Comparison of ENCODE assay signal across 8 cellular contexts in genomic region chr5:140557136-140557805, GRCh38. TPM values are rescaled to one million over a fixed set of nuclear protein-coding genes. Genes with fewer than 3 reads are reported as not detected.
DNase-seq lines count a peak whose midpoint lies in the region; ATAC-seq, FAIRE-seq and TF ChIP-seq lines count a peak whose summit lies in the region.

Gene SRA1 (minus strand): TSS chr5:140557473. CDS start chr5:140557452, 21 bp downstream.

- intact Hi-C loops in adrenal gland (cut with DNase I) (loop anchor here in 1 of 2 donors (5.0 kb wide), 1 partner anchor 80 kb away; the partner anchor contains the start of gene TMCO6), heart right ventricle (cut with DNase I) (loop anchor here in 1 of 10 donors (10.0 kb wide), 1 partner anchor 312 kb away; no protein-coding TSS in a partner anchor), posterior vena cava (cut with DNase I) (no loop called here)

- peaks cover 56 to 65% (median 58%) of the 10 kb centered on the region in 3 donors for H3K4me1 Mint-ChIP-seq in T-cell

- peak in 1 of 4 donors; percentile 75 for TF ChIP-seq EP300 in upper lobe of left lung (IDR thresholded peaks at IDR 0.05)

- H3K27ac ChIP-seq in adrenal gland (peak within 1 kb of the TSS; percentile 92 to 95 (median 93)), heart right ventricle (peak within 1 kb of the TSS; percentile 44 to 98 (median 93)), upper lobe of left lung (peak within 1 kb of the TSS; percentile 91 to 95 (median 93))

- H3K27me3 ChIP-seq in adrenal gland (no peaks in the 10 kb centered on the region), heart right ventricle (no peaks in the 10 kb centered on the region), upper lobe of left lung (no peaks in the 10 kb centered on the region)

- FAIRE-seq in GM12892 (lab: Jason Lieb, UNC) = peak; percentile 97

- H3K36me3 Mint-ChIP-seq in T-cell = peaks cover 27% of the 10 kb centered on the region

- H3K4me1 ChIP-seq in adrenal gland (replicated peaks in 1 of 2) (peaks cover 26 to 51% of the 10 kb centered on the region in 2 donors), heart right ventricle (peaks cover 8 to 58% (median 46%) of the 10 kb centered on the region in 9 donors), upper lobe of left lung (peaks cover 18 to 39% (median 31%) of the 10 kb centered on the region in 4 donors)

- 1 to 17% (median 3%) methylated on average over 3 to 46 of the region's 46 CpGs for WGBS in adrenal gland, 4 donors
- whole genome bisulfite sequencing in heart right ventricle, 2 donors = 1% methylated on average over 46 of the region's 46 CpGs
- 1% methylated on average over 13 to 41 of the region's 46 CpGs for WGBS in upper lobe of left lung, 2 donors

- DNase-seq in GM12892 (ENCODE audit: insufficient read length) (peak; percentile 96), NCI-H1417 (lab: John Stamatoyannopoulos, UW) (peak; percentile 85 to 92 (median 91)), T-cell (peak; percentile 47 to 81 (median 69)), adrenal gland (peak; percentile 92 to 96 (median 95)), heart right ventricle (peak; percentile 94), posterior vena cava (ENCODE audit: low spot score) (peak; percentile 98), upper lobe of left lung (peak; percentile 96 to 99)

- H3K36me3 ChIP-seq in adrenal gland (replicated peaks in 1 of 2) (peaks cover 0 to 9% of the 10 kb centered on the region in 2 donors), heart right ventricle (peaks cover 0 to 52% (median 7%) of the 10 kb centered on the region in 9 donors), upper lobe of left lung (peaks cover 0 to 22% (median 3%) of the 10 kb centered on the region in 4 donors)

- peak within 1 kb of the TSS; percentile 86 to 92 for H3K27ac Mint-ChIP-seq in T-cell

- H3K9me3 ChIP-seq in adrenal gland (replicated peaks in 1 of 3) = no peaks in the 10 kb centered on the region
- H3K9me3 ChIP-seq in heart right ventricle = no peaks in the 10 kb centered on the region
- no peaks in the 10 kb centered on the region for H3K9me3 ChIP-seq in upper lobe of left lung

- H3K27me3 Mint-ChIP-seq in T-cell = no peaks in the 10 kb centered on the region

- H3K4me3 Mint-ChIP-seq in T-cell = peak within 1 kb of the TSS; percentile 87 to 91 (median 88)

- no peaks in the 10 kb centered on the region for H3K9me3 Mint-ChIP-seq in T-cell

- TF ChIP-seq CTCF in adrenal gland (IDR thresholded peaks at IDR 0.05) (no peak), heart right ventricle (IDR thresholded peaks at IDR 0.05) (peak in 1 of 9 donors; percentile 10), upper lobe of left lung (IDR thresholded peaks at IDR 0.05) (peak in 3 of 6 experiments; percentile 12 to 25 (median 18))

- CTCF ChIA-PET in T-cell (lab: Charles Lee) = no interaction called here

- H3K4me3 ChIP-seq in adrenal gland = peak within 1 kb of the TSS; percentile 71 to 93 (median 86)
- H3K4me3 ChIP-seq in heart right ventricle = peak within 1 kb of the TSS; percentile 23 to 93 (median 71)
- H3K4me3 ChIP-seq in upper lobe of left lung = peak within 1 kb of the TSS; percentile 52 to 76 (median 65)

- peak; percentile 99 for TF ChIP-seq POLR2A in GM12892 (IDR thresholded peaks at IDR 0.05; ENCODE audit: low read depth, low read length)
- peak; percentile 93 to 98 for TF ChIP-seq POLR2A in adrenal gland (IDR thresholded peaks at IDR 0.05)
- TF ChIP-seq POLR2A in upper lobe of left lung (IDR thresholded peaks at IDR 0.05) = peak; percentile 68 to 96 (median 92)

- ATAC-seq in HG02763 (IDR thresholded peaks at IDR 0.05; ENCODE audit: unreplicated experiment) (peak; percentile 96), T-cell (replicated peaks in 1 of 4) (peak; percentile 86 to 95 (median 94)), heart right ventricle (peak; percentile 92 to 98 (median 97)), upper lobe of left lung (ENCODE audit: low FRiP score in 2 of 2) (peak; percentile 96 to 98)

- POLR2A ChIA-PET in T-cell (lab: Charles Lee) = interaction anchor here (0.6 to 1.3 kb wide), 7 partner anchors 10 to 301 kb away, joined by 3 to 10 read pairs (median 3); partner anchors contain the start of genes EIF4EBP3 (in 2 of the 2) and ANKHD1 (in 1 of the 2)

RNA-seq across cellular contexts. Expression of gene SRA1, which starts in this region (rescaled TPM):
- 38.1 TPM for polyA plus RNA-seq in GM12892 (2012; ENCODE audit: missing spikeins)
- 10 to 100 TPM; 26.8 to 30.5 (median 28.4) TPM for total RNA-seq in T-cell
- 100 to 1,000 TPM in 1 of 8 donors, 10 to 100 TPM in 7; 31.3 to 156 (median 45.0) TPM for total RNA-seq in adrenal gland
- polyA plus RNA-seq in adrenal gland = 100 to 1,000 TPM in 2 of 3 donors, 10 to 100 TPM in 1; 96.3 to 115 (median 101) TPM
- 10 to 100 TPM; 22.7 to 42.2 (median 32.5) TPM for total RNA-seq in heart right ventricle
- polyA plus RNA-seq in heart right ventricle = 10 to 100 TPM; 29.8 to 35.8 TPM
- 10 to 100 TPM; 27.9 to 28.0 TPM for total RNA-seq in posterior vena cava
- total RNA-seq in upper lobe of left lung = 10 to 100 TPM; 23.1 to 31.6 (median 29.6) TPM

Comparison
In these comparisons a context has a peak if more than half of its experiments do, and no peak if none do; other contexts are left out.
1. Peak in every context shown above with its lines: DNase-seq, ATAC-seq, H3K4me3 ChIP-seq and H3K27ac ChIP-seq.